ENCODE assay signal across 10 cellular contexts in the genomic region with DNA sequence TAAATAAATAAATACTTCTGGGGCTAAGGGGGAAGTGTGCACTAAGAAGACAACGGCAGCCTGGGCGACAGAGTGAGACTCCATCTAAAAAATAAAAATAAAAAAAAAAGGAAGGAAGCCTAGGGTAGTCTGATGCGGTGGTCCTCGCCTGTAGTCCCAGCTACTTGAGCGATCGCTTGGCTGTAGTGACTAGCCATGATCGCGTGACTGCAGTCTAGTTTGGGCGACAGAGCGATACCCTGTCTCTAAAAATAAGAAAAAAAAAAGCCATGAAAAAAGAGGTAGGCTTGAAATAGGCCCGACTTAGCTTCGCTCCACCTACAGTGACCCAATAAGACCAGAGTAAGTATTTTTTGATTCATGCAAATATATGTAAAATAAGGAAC. TPM values are rescaled to one million over a fixed set of nuclear protein-coding genes. Genes with fewer than 3 reads are reported as not detected.
DNase-seq lines count a peak whose midpoint lies in the region; ATAC-seq lines count a peak whose summit lies in the region.
"Had no signal": no experiment of that assay in that cellular context is flagged by ENCODE, and none has a peak within 500 bp of the region (broad histone marks: within the 10 kb centered on the region; RNA-seq: fewer than 3 reads in every experiment).

No MANE protein-coding gene starts in this region.

- no peaks in the 10 kb centered on the region for H3K27me3 Mint-ChIP-seq in T-helper 1 cell treated with Interleukin-12 subunit alpha and Interleukin-12 subunit beta and Interleukin-4 antibody, amounts not matched to agents 30 μg/mL and 1 μg/mL, for 36 hours (ENCODE audit: low read depth)
- H3K27me3 Mint-ChIP-seq in central memory CD8-positive, alpha-beta T cell, result no peaks in the 10 kb centered on the region

- ATAC-seq in HG03558 (IDR thresholded peaks at IDR 0.05; ENCODE audit: extremely low read depth, unreplicated experiment), result peak; percentile 6
- ATAC-seq in central memory CD8-positive, alpha-beta T cell (replicated peaks; ENCODE audit: extremely low read depth, poor library complexity, severe bottlenecking), result peak; percentile 0
- no peak for ATAC-seq in HG02852 (IDR thresholded peaks at IDR 0.05; ENCODE audit: unreplicated experiment)

- DNase-seq in T-helper 1 cell (no peak), G401 (ENCODE audit: low spot score) (no peak), NCI-H526 treated with DMSO at 0.1 percent for 48 hours (lab: John Stamatoyannopoulos, UW) (no peak)
- DNase-seq in central memory CD8-positive, alpha-beta T cell (ENCODE audit: low spot score in 2 of 2), result no peak
- DNase-seq in stimulated activated CD8-positive, alpha-beta memory T cell treated with anti-CD3 and anti-CD28 coated beads, Interleukin-4, amount 100 ng/mL, for 48 hours, result peak; percentile 38

- H3K9me3 Mint-ChIP-seq in T-helper 1 cell treated with Interleukin-12 subunit alpha and Interleukin-12 subunit beta and Interleukin-4 antibody, amounts not matched to agents 30 μg/mL and 1 μg/mL, for 36 hours, result no peaks in the 10 kb centered on the region
- no peaks in the 10 kb centered on the region for H3K9me3 Mint-ChIP-seq in central memory CD8-positive, alpha-beta T cell

- in situ Hi-C loops in G401 (cut with HindIII; ENCODE audit: low sequenced_read_pairs), result no loop called here

- peaks cover 7% of the 10 kb centered on the region for H3K36me3 Mint-ChIP-seq in T-helper 1 cell treated with Interleukin-12 subunit alpha and Interleukin-12 subunit beta and Interleukin-4 antibody, amounts not matched to agents 30 μg/mL and 1 μg/mL, for 36 hours (ENCODE audit: low read depth)
- peaks cover 30% of the 10 kb centered on the region for H3K36me3 Mint-ChIP-seq in central memory CD8-positive, alpha-beta T cell (ENCODE audit: insufficient read depth)

- peaks cover 13% of the 10 kb centered on the region for H3K4me1 Mint-ChIP-seq in T-helper 1 cell treated with Interleukin-12 subunit alpha and Interleukin-12 subunit beta and Interleukin-4 antibody, amounts not matched to agents 30 μg/mL and 1 μg/mL, for 36 hours (ENCODE audit: low read depth)
- peaks cover 13% of the 10 kb centered on the region for H3K4me1 Mint-ChIP-seq in central memory CD8-positive, alpha-beta T cell

- peak overlapping the region; percentile 78 for H3K27ac Mint-ChIP-seq in T-helper 1 cell treated with Interleukin-12 subunit alpha and Interleukin-12 subunit beta and Interleukin-4 antibody, amounts not matched to agents 30 μg/mL and 1 μg/mL, for 36 hours
- H3K27ac Mint-ChIP-seq in central memory CD8-positive, alpha-beta T cell (ENCODE audit: low read depth), result peak overlapping the region; percentile 61

- peak overlapping the region; percentile 76 for H3K4me3 Mint-ChIP-seq in T-helper 1 cell treated with Interleukin-12 subunit alpha and Interleukin-12 subunit beta and Interleukin-4 antibody, amounts not matched to agents 30 μg/mL and 1 μg/mL, for 36 hours
- H3K4me3 Mint-ChIP-seq in central memory CD8-positive, alpha-beta T cell, result peak overlapping the region; percentile 72

RNA-seq across cellular contexts. Expression of gene BABAM1, which starts 0.7 kb away (rescaled TPM):
- 166 and 237 TPM in 2 replicates for total RNA-seq in G401 (2014; rRNA removed; shearing (Covaris generic))

RNA-seq across cellular contexts. Expression of gene USHBP1, which starts 2.0 kb away (rescaled TPM):
- total RNA-seq in G401 (2014; rRNA removed; shearing (Covaris generic)), result 0.41 and 4.9 TPM in 2 replicates
- total RNA-seq: fibroblast of lung, HT1080 had no signal

RNA-seq across cellular contexts. Expression of gene ANKLE1, which starts 15.1 kb away (rescaled TPM):
- total RNA-seq in G401 (2014; rRNA removed; shearing (Covaris generic)), result 0.06 and 1.3 TPM in 2 replicates

RNA-seq across cellular contexts. Expression of gene NR2F6, which starts 20.9 kb away (rescaled TPM):
- 232 and 271 TPM in 2 replicates for total RNA-seq in G401 (2014; rRNA removed; shearing (Covaris generic))

RNA-seq across cellular contexts. Expression of gene ABHD8, which starts 36.6 kb away (rescaled TPM):
- 57.6 and 60.6 TPM in 2 replicates for total RNA-seq in G401 (2014; rRNA removed; shearing (Covaris generic))
